Comparison of ENCODE assay signal across 17 cellular contexts in genomic region chr11:35639591-35640179, GRCh38. TPM values are rescaled to one million over a fixed set of nuclear protein-coding genes. Genes with fewer than 3 reads are reported as not detected.
DNase-seq lines count a peak whose midpoint lies in the region; ATAC-seq, FAIRE-seq and TF ChIP-seq lines count a peak whose summit lies in the region.
"Had no signal": no experiment of that assay in that cellular context is flagged by ENCODE, and none has a peak within 500 bp of the region (broad histone marks: within the 10 kb centered on the region; RNA-seq: fewer than 3 reads in every experiment).

No MANE protein-coding gene starts in this region.

- no peak overlapping the region for H3K4me3 ChIP-seq in keratinocyte (ENCODE audit: control insufficient read depth in 2 of 3, extremely low read depth in 1 of 3, insufficient read depth in 2 of 3, low read depth in 1 of 3, low read length in 3 of 3)

- H3K36me3 Mint-ChIP-seq in activated CD8-positive, alpha-beta T cell treated with anti-CD3 and anti-CD28 coated beads for 36 hours (ENCODE audit: low read depth): no peaks in the 10 kb centered on the region
- H3K36me3 Mint-ChIP-seq: T-cell had no signal

- H3K27me3 ChIP-seq in keratinocyte (ENCODE audit: control insufficient read depth, extremely low read depth, insufficient read depth, low read length): no peaks in the 10 kb centered on the region

- no peaks in the 10 kb centered on the region for H3K36me3 ChIP-seq in keratinocyte (ENCODE audit: control insufficient read depth in 2 of 2, extremely low read depth in 1 of 2, insufficient read depth in 2 of 2, low read length in 2 of 2)

- POLR2A ChIA-PET in activated CD8-positive, alpha-beta T cell treated with anti-CD3 and anti-CD28 coated beads for 36 hours (lab: Charles Lee): no interaction called here

- ATAC-seq in activated CD8-positive, alpha-beta T cell treated with anti-CD3 and anti-CD28 coated beads for 36 hours: no peak
- ATAC-seq: Panc1, Right ventricle myocardium inferior, T-cell had no signal

- DNase-seq in COLO668 (lab: John Stamatoyannopoulos, UW; ENCODE audit: unreplicated experiment) (peak; percentile 38), COR-L47 (lab: John Stamatoyannopoulos, UW) (peak; percentile 83), NCI-H748 treated with DMSO at 0.1 percent for 48 hours (lab: John Stamatoyannopoulos, UW) (peak; percentile 76), keratinocyte (ENCODE audit: low read depth, low spot score) (no peak), HPDE6-E6E7 (ENCODE audit: extremely low spot score) (no peak), amygdala (lab: John Stamatoyannopoulos, UW) (no peak), anterior cingulate cortex (lab: John Stamatoyannopoulos, UW) (no peak)
- no peak for DNase-seq in activated CD8-positive, alpha-beta T cell treated with anti-CD3 and anti-CD28 coated beads for 36 hours
- DNase-seq: DMS79, HCEC 1CT, KBM-7, NCI-H2107, NCI-H446, T-cell had no signal

- no peaks in the 10 kb centered on the region for H3K79me2 ChIP-seq in keratinocyte (ENCODE audit: control insufficient read depth, insufficient read depth, low read length)

- peak; percentile 67 for FAIRE-seq in keratinocyte (lab: Jason Lieb, UNC)

- H2AFZ ChIP-seq in keratinocyte (ENCODE audit: control insufficient read depth, low read length): no peak overlapping the region

- H3K9me1 ChIP-seq in keratinocyte (ENCODE audit: control insufficient read depth, extremely low read depth, insufficient read depth, low read length): no peaks in the 10 kb centered on the region

- no peaks in the 10 kb centered on the region for H3K9me3 ChIP-seq in keratinocyte (ENCODE audit: control insufficient read depth, low read depth, low read length)

- peaks cover 4% of the 10 kb centered on the region for H3K4me1 ChIP-seq in keratinocyte (ENCODE audit: control insufficient read depth, extremely low read depth, insufficient read depth, low read length)

- H3K27ac ChIP-seq in keratinocyte (ENCODE audit: control insufficient read depth, insufficient read depth, low read length): no peak overlapping the region
- H3K27ac ChIP-seq: HL-60 had no signal

- no peaks in the 10 kb centered on the region for H3K9me3 Mint-ChIP-seq in activated CD8-positive, alpha-beta T cell treated with anti-CD3 and anti-CD28 coated beads for 36 hours
- H3K9me3 Mint-ChIP-seq: T-cell had no signal

- H3K4me2 ChIP-seq in keratinocyte (ENCODE audit: control insufficient read depth, extremely low read depth, insufficient read depth, low read depth, low read length): no peak overlapping the region

- CTCF ChIA-PET in activated CD8-positive, alpha-beta T cell treated with anti-CD3 and anti-CD28 coated beads for 36 hours (lab: Charles Lee): interaction anchor here (1.0 kb wide), 1 partner anchor 182 kb away, joined by 3 read pairs; no protein-coding TSS in a partner anchor

- H3K4me1 Mint-ChIP-seq in activated CD8-positive, alpha-beta T cell treated with anti-CD3 and anti-CD28 coated beads for 36 hours (ENCODE audit: low read depth): no peaks in the 10 kb centered on the region
- H3K4me1 Mint-ChIP-seq: T-cell had no signal

- H3K4me3 Mint-ChIP-seq in activated CD8-positive, alpha-beta T cell treated with anti-CD3 and anti-CD28 coated beads for 36 hours: no peak overlapping the region
- H3K4me3 Mint-ChIP-seq: T-cell had no signal

- intact Hi-C loops in activated CD8-positive, alpha-beta T cell treated with anti-CD3 and anti-CD28 coated beads for 36 hours (cut with micrococcal nuclease): no loop called here

- H3K27me3 Mint-ChIP-seq in activated CD8-positive, alpha-beta T cell treated with anti-CD3 and anti-CD28 coated beads for 36 hours: peaks cover 22% of the 10 kb centered on the region

- H4K20me1 ChIP-seq in keratinocyte (ENCODE audit: control insufficient read depth, extremely low read depth, insufficient read depth, low read length): no peaks in the 10 kb centered on the region

- TF ChIP-seq CTCF in keratinocyte (optimal IDR thresholded peaks at IDR 0.05 in 1 of 3, IDR thresholded peaks at IDR 0.05 in 1 of 3, conservative IDR thresholded peaks at IDR 0.05 in 1 of 3; ENCODE audit: extremely low read depth in 1 of 3, insufficient read depth in 2 of 3, low read length in 3 of 3): no peak
- TF ChIP-seq CTCF in activated CD8-positive, alpha-beta T cell treated with anti-CD3 and anti-CD28 coated beads for 36 hours (IDR thresholded peaks at IDR 0.05): no peak

- dilution Hi-C loops in keratinocyte (cut with MboI; ENCODE audit: extremely low pct_ligation_motif_present, low sequenced_read_pairs): no loop called here

- H3K9ac ChIP-seq in keratinocyte (ENCODE audit: control insufficient read depth, extremely low read depth, insufficient read depth, low read length): no peak overlapping the region

- no peak overlapping the region for H3K27ac Mint-ChIP-seq in activated CD8-positive, alpha-beta T cell treated with anti-CD3 and anti-CD28 coated beads for 36 hours
- H3K27ac Mint-ChIP-seq: T-cell had no signal

RNA-seq across cellular contexts. Expression of gene FJX1, which starts 21.4 kb away (rescaled TPM):
- polyA plus RNA-seq in keratinocyte: 19.0 to 25.3 TPM (median 19.7 TPM) in 3 replicates
- 12.6 TPM for polyA plus RNA-seq in keratinocyte (2011; ENCODE audit: low read depth)
- 8.5 and 17.4 TPM in 2 replicates for polyA plus RNA-seq in keratinocyte (2011; cell fraction: cytosol; rRNA removed)
- polyA plus RNA-seq in keratinocyte (2011; cell fraction: nucleus; rRNA removed): 26.3 and 34.6 TPM in 2 replicates
- polyA plus RNA-seq in keratinocyte (2012; ENCODE audit: low replicate concordance): 30.7 and 61.7 TPM in 2 replicates
- 8.9 to 30.3 TPM (median 10.4 TPM) in 3 replicates for polyA minus RNA-seq in keratinocyte
- 61.8 TPM for polyA minus RNA-seq in keratinocyte (2011; cell fraction: cytosol; rRNA and poly(A)+ RNA removed)
- polyA minus RNA-seq in keratinocyte (2011; cell fraction: nucleus; rRNA and poly(A)+ RNA removed): 28.4 and 32.3 TPM in 2 replicates
- 1 to 10 TPM; 1.4 to 2.1 TPM for total RNA-seq in activated CD8-positive, alpha-beta T cell treated with anti-CD3 and anti-CD28 coated beads for 36 hours

RNA-seq across cellular contexts. Expression of gene TRIM44, which starts 22.9 kb away (rescaled TPM):
- polyA plus RNA-seq in keratinocyte: 40.4 to 49.6 TPM (median 48.3 TPM) in 3 replicates
- 12.0 TPM for polyA plus RNA-seq in keratinocyte (2011; ENCODE audit: low read depth)
- polyA plus RNA-seq in keratinocyte (2011; cell fraction: cytosol; rRNA removed): 39.6 and 50.9 TPM in 2 replicates
- polyA plus RNA-seq in keratinocyte (2011; cell fraction: nucleus; rRNA removed): 76.9 and 84.0 TPM in 2 replicates
- polyA plus RNA-seq in keratinocyte (2012; ENCODE audit: low replicate concordance): 8.4 and 31.3 TPM in 2 replicates
- 27.0 to 79.5 TPM (median 67.1 TPM) in 3 replicates for polyA minus RNA-seq in keratinocyte
- polyA minus RNA-seq in keratinocyte (2011; cell fraction: cytosol; rRNA and poly(A)+ RNA removed): 41.6 TPM
- 9.2 and 36.5 TPM in 2 replicates for polyA minus RNA-seq in keratinocyte (2011; cell fraction: nucleus; rRNA and poly(A)+ RNA removed)
- total RNA-seq in activated CD8-positive, alpha-beta T cell treated with anti-CD3 and anti-CD28 coated beads for 36 hours: 10 to 100 TPM; 37.4 to 40.1 TPM

Comparison
In these comparisons a context has a peak if more than half of its experiments do, and no peak if none do; other contexts are left out.
1. DNase-seq: peak in COLO668 (single experiment), COR-L47 (single experiment) and NCI-H748 treated with DMSO at 0.1 percent for 48 hours (single experiment); none in keratinocyte (single experiment), HPDE6-E6E7 (single experiment), amygdala (0 of 56), anterior cingulate cortex (0 of 58) and activated CD8-positive, alpha-beta T cell treated with anti-CD3 and anti-CD28 coated beads for 36 hours (single experiment).